In the genomic region with DNA sequence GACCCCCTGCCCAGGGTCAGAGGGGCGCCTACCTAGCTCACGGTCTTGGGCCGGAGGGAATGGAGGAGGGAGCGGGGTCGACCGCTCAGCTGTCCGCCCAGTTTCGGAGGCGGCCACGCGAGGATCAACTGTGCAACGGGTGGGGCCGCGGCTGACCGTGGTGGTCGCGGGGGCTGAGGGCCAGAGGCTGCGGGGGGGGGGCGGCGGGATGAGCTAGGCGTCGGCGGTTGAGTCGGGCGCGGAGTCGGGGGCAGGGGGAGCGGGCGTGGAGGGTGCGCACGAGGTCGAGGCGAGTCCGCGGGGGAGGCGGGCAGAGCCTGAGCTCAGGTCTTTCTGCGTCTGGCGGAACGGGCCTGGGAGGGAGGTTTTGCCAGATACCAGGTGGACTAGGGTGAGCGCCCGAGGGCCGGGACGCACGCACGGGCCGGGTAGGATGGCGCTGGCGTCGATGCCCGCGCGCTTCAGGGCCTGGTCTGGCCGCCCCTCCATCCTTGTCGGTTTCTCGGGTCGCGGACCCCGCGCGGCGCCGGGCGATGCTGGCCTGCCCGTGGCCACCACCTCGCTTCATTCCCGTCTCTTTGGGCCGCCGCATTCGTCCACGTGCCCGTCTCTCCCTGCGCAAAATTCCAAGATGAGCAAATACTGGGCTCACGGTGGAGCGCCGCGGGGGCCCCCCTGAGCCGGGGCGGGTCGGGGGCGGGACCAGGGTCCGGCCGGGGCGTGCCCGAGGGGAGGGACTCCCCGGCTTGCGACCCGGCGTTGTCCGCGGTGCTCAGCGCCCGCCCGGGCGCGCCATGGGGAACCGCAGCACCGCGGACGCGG, we compare ENCODE assay signal across 10 cellular contexts. TPM values are rescaled to one million over a fixed set of nuclear protein-coding genes. Genes with fewer than 3 reads are reported as not detected.
DNase-seq lines count a peak whose midpoint lies in the region; ATAC-seq and TF ChIP-seq lines count a peak whose summit lies in the region.
"Had no signal": no experiment of that assay in that cellular context is flagged by ENCODE, and none has a peak within 500 bp of the region (broad histone marks: within the 10 kb centered on the region; RNA-seq: fewer than 3 reads in every experiment).

DRD4 (plus strand) TSS at position 759 of the 822 bp plus-strand sequence; CDS start at position 795, 36 bp downstream.

- no peaks in the 10 kb centered on the region for H3K9me2 ChIP-seq in SK-N-SH

- peaks cover 9% of the 10 kb centered on the region for H3F3A ChIP-seq in SK-N-SH (replicated peaks; ENCODE audit: insufficient read depth)

- no peak within 1 kb of the TSS for H3K27ac Mint-ChIP-seq in natural killer cell treated with Interleukin-12 subunit alpha and Interleukin-12 subunit beta and Interleukin-15 and Interleukin-18, amount 100 ng/mL, for 72 hours

- H3K79me2 ChIP-seq in SK-N-SH (ENCODE audit: insufficient read depth) = no peaks in the 10 kb centered on the region; the same call in 1 of the 2 replicates

- no peaks in the 10 kb centered on the region for H3K9me3 ChIP-seq in SK-N-SH

- POLR2A ChIA-PET in SK-N-SH (lab: Yijun Ruan, JAX) = no interaction called here

- CTCF ChIA-PET in SK-N-SH (lab: Yijun Ruan, JAX) = interaction anchor here (1.1 kb wide), 1 partner anchor 10 kb away, joined by 3 read pairs; the partner anchor contains the start of gene SCT

- no peak for TF ChIP-seq CTCF in SK-N-SH (IDR thresholded peaks at IDR 0.05)

- peak within 1 kb of the TSS in 1 of 2 experiments; percentile 28; a peak in 1 of 4 replicates for H3K4me3 ChIP-seq in SK-N-SH (ENCODE audit: low read depth in 2 of 2, low read length in 1 of 2)

- no peak within 1 kb of the TSS for H3K4me2 ChIP-seq in SK-N-SH

- no peak for TF ChIP-seq EP300 in SK-N-SH (IDR thresholded peaks at IDR 0.05; ENCODE audit: borderline replicate concordance in 1 of 2, low read depth in 1 of 2, low read length in 1 of 2)

- H2AFZ ChIP-seq in SK-N-SH (ENCODE audit: low read depth) = no peak within 1 kb of the TSS

- no peaks in the 10 kb centered on the region for H3K9me3 Mint-ChIP-seq in natural killer cell treated with Interleukin-12 subunit alpha and Interleukin-12 subunit beta and Interleukin-15 and Interleukin-18, amount 100 ng/mL, for 72 hours

- no peak for TF ChIP-seq RAD21 in SK-N-SH (IDR thresholded peaks at IDR 0.05; ENCODE audit: low read length)

- H3K27me3 ChIP-seq in SK-N-SH (ENCODE audit: insufficient read depth) = no peaks in the 10 kb centered on the region

- no peaks in the 10 kb centered on the region for H3K36me3 Mint-ChIP-seq in natural killer cell treated with Interleukin-12 subunit alpha and Interleukin-12 subunit beta and Interleukin-15 and Interleukin-18, amount 100 ng/mL, for 72 hours

- peaks cover 7% of the 10 kb centered on the region; the same call in 1 of the 2 replicates for H4K20me1 ChIP-seq in SK-N-SH (ENCODE audit: insufficient read depth)

- H3K27me3 Mint-ChIP-seq in natural killer cell treated with Interleukin-12 subunit alpha and Interleukin-12 subunit beta and Interleukin-15 and Interleukin-18, amount 100 ng/mL, for 72 hours = peaks cover 20 to 22% of the 10 kb centered on the region in 2 donors

- no peak within 1 kb of the TSS for H3K9ac ChIP-seq in SK-N-SH

- no peak within 1 kb of the TSS for H3K4me3 Mint-ChIP-seq in natural killer cell treated with Interleukin-12 subunit alpha and Interleukin-12 subunit beta and Interleukin-15 and Interleukin-18, amount 100 ng/mL, for 72 hours

- H3K4me1 ChIP-seq in SK-N-SH (ENCODE audit: control insufficient read depth in 1 of 2, insufficient read depth in 2 of 2, low read depth in 1 of 2, low read length in 1 of 2) = peaks cover 0 to 12% of the 10 kb centered on the region in 2 experiments; a peak in 1 of 4 replicates

- peaks cover 0 to 7% of the 10 kb centered on the region in 2 donors for H3K4me1 Mint-ChIP-seq in natural killer cell treated with Interleukin-12 subunit alpha and Interleukin-12 subunit beta and Interleukin-15 and Interleukin-18, amount 100 ng/mL, for 72 hours (ENCODE audit: low read depth in 2 of 2)

- WGBS in SK-N-SH (ENCODE audit: low lambda C conversion rate) = 85% methylated on average over 67 of the region's 100 CpGs

- no peaks in the 10 kb centered on the region for H3K36me3 ChIP-seq in SK-N-SH (replicated peaks in 1 of 2; ENCODE audit: control insufficient read depth in 1 of 2, insufficient read depth in 2 of 2, low read length in 1 of 2)

- ATAC-seq in natural killer cell treated with Interleukin-12 subunit alpha and Interleukin-12 subunit beta and Interleukin-15 and Interleukin-18, amount 100 ng/mL, for 72 hours = peak; percentile 3 to 54
- ATAC-seq in GM21360 (IDR thresholded peaks at IDR 0.05; ENCODE audit: unreplicated experiment) = no peak
- no peak for ATAC-seq in GM18868 (IDR thresholded peaks at IDR 0.05; ENCODE audit: unreplicated experiment)

- DNase-seq in AG08395 (ENCODE audit: low spot score) (peak; percentile 67), SK-N-SH (peak; percentile 86), fibroblast of gingiva (ENCODE audit: low read depth) (peak; percentile 31), AML-193 (lab: John Stamatoyannopoulos, UW) (no peak), NCI-H146 (lab: John Stamatoyannopoulos, UW) (no peak)
- no peak for DNase-seq in natural killer cell treated with Interleukin-12 subunit alpha and Interleukin-12 subunit beta and Interleukin-15 and Interleukin-18, amount 100 ng/mL, for 72 hours (ENCODE audit: low spot score)
- DNase-seq: DND-41 had no signal

- no peak within 1 kb of the TSS for H3K27ac ChIP-seq in SK-N-SH (ENCODE audit: low read depth in 2 of 2, low read length in 1 of 2)

TF ChIP-seq in SK-N-SH, 30 proteins besides CTCF, POLR2A, EP300 and RAD21:
- TF ChIP-seq, protein P1, sequence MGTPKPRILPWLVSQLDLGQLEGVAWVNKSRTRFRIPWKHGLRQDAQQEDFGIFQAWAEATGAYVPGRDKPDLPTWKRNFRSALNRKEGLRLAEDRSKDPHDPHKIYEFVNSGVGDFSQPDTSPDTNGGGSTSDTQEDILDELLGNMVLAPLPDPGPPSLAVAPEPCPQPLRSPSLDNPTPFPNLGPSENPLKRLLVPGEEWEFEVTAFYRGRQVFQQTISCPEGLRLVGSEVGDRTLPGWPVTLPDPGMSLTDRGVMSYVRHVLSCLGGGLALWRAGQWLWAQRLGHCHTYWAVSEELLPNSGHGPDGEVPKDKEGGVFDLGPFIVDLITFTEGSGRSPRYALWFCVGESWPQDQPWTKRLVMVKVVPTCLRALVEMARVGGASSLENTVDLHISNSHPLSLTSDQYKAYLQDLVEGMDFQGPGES (IDR thresholded peaks at IDR 0.05; ENCODE audit: low read depth, low read length) = no peak
- no peak for TF ChIP-seq NRF1 (IDR thresholded peaks at IDR 0.05; ENCODE audit: low read depth, low read length)
- no peak for TF ChIP-seq POLR2AphosphoS5 (IDR thresholded peaks at IDR 0.05; ENCODE audit: low read depth, low read length)
- TF ChIP-seq FOXJ3 (CRISPR knock-in tag; IDR thresholded peaks at IDR 0.05) = no peak
- no peak for TF ChIP-seq MXI1 (IDR thresholded peaks at IDR 0.05; ENCODE audit: low read depth, low read length)
- TF ChIP-seq RXRA (IDR thresholded peaks at IDR 0.05; ENCODE audit: borderline replicate concordance, low read depth) = no peak
- no peak for TF ChIP-seq EZH2phosphoT487 (IDR thresholded peaks at IDR 0.05; ENCODE audit: borderline replicate concordance, low read depth)
- TF ChIP-seq TEAD4 (IDR thresholded peaks at IDR 0.05; ENCODE audit: borderline replicate concordance, insufficient read depth) = no peak
TF ChIP-seq in SK-N-SH: peak in this region for 0.

RNA-seq across cellular contexts. Expression of gene DRD4, which starts in this region (rescaled TPM):
- polyA plus RNA-seq in SK-N-SH (2012; rRNA removed) = not detected in 2 replicates
- 0.04 TPM in 1 of 2 replicates, not detected in the other for polyA plus RNA-seq in SK-N-SH (2012; cell fraction: cytosol; rRNA removed)
- 0.82 and 1.2 TPM in 2 replicates for polyA plus RNA-seq in SK-N-SH (2012; cell fraction: nucleus; rRNA removed)
- 1 to 10 TPM in 1 of 2 donors, under 1 TPM in 1; 0.48 to 1.3 TPM for total RNA-seq in natural killer cell treated with Interleukin-12 subunit alpha and Interleukin-12 subunit beta and Interleukin-15 and Interleukin-18, amount 100 ng/mL, for 72 hours
- total RNA-seq: SK-MEL-5 had no signal

Comparison
In these comparisons a context has a peak if more than half of its experiments do, and no peak if none do; other contexts are left out.
1. DNase-seq: peak in AG08395 (single experiment), SK-N-SH (single experiment) and fibroblast of gingiva (single experiment); none in natural killer cell treated with Interleukin-12 subunit alpha and Interleukin-12 subunit beta and Interleukin-15 and Interleukin-18, amount 100 ng/mL, for 72 hours (single experiment), AML-193 (0 of 2) and NCI-H146 (single experiment).
2. ATAC-seq: peak in natural killer cell treated with Interleukin-12 subunit alpha and Interleukin-12 subunit beta and Interleukin-15 and Interleukin-18, amount 100 ng/mL, for 72 hours (2 of 2); none in GM21360 (single experiment) and GM18868 (single experiment).